In the genomic region with DNA sequence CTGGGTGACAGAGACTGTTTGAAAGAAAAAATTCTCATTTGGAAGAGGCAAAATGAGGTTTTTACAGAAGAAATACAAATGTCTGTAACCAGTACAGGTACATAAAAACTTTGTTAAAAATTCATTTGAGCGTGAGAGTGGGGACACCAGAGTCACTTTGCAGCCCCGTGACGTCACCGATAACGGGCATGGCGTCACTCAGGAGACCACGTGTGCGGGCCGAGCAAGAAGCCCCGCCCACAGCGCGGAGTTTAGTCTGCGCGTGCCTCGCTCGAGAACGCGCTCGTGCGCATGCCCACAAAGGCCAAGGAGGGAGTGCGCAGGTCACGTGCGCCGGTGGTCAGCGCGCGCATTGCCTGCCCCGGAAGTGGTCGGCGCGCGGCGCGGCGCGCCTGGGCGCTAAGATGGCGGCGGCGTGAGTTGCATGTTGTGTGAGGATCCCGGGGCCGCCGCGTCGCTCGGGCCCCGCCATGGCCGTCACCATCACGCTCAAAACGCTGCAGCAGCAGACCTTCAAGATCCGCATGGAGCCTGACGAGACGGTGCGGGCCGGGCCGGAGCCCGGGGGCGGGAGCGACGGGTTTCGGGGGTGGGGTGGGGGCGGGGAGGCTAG, we compare ENCODE assay signal across 1 cellular context.
TF ChIP-seq lines count a peak whose summit lies in the region.

A gene (plus strand): TSS at position 384 of the 613 bp plus-strand sequence. CDS start 87 bp downstream, at position 471.

TF ChIP-seq in HepG2, 621 proteins besides CTCF, POLR2A, EP300 and RAD21 (continued from another document):
- TF ChIP-seq FIP1L1 (IDR thresholded peaks at IDR 0.05; ENCODE audit: borderline replicate concordance, insufficient read depth, low read depth, low read length) (peak; percentile 85; the same call in 1 of the 2 replicates), U2AF1 (optimal IDR thresholded peaks at IDR 0.05; ENCODE audit: low read depth, low read length) (no peak), RBM22 (optimal IDR thresholded peaks at IDR 0.05; ENCODE audit: low read length) (peak; percentile 92), AKAP8 (CRISPR knock-in tag; IDR thresholded peaks at IDR 0.05) (peak; percentile 95), HNRNPL (IDR thresholded peaks at IDR 0.05; ENCODE audit: low read depth, low read length) (0 out of 2 replicates have a peak, but pooled peaks have one; percentile 8), JUND (CRISPR knock-in tag; IDR thresholded peaks at IDR 0.05) (peak; percentile 65; the same call in 1 of the 2 replicates), KLF11 (CRISPR knock-in tag; IDR thresholded peaks at IDR 0.05) (peak; percentile 26; the same call in 1 of the 2 replicates), ZNF33A (CRISPR knock-in tag; IDR thresholded peaks at IDR 0.05; ENCODE audit: borderline replicate concordance) (peak; percentile 61; the same call in 1 of the 2 replicates), SSRP1 (CRISPR knock-in tag; IDR thresholded peaks at IDR 0.05) (no peak), ZNF44 (CRISPR knock-in tag; IDR thresholded peaks at IDR 0.05) (peak; percentile 72; the same call in 1 of the 2 replicates), ZNF777 (CRISPR knock-in tag; IDR thresholded peaks at IDR 0.05) (peak; percentile 57), PAX8 (CRISPR knock-in tag; IDR thresholded peaks at IDR 0.05; ENCODE audit: borderline replicate concordance) (0 out of 2 replicates have a peak, but pooled peaks have one; percentile 38), SATB2 (CRISPR knock-in tag; IDR thresholded peaks at IDR 0.05) (0 out of 2 replicates have a peak, but pooled peaks have one; percentile 34), CEBPG (CRISPR knock-in tag; IDR thresholded peaks at IDR 0.05) (peak; percentile 40), SP2 (CRISPR knock-in tag; IDR thresholded peaks at IDR 0.05) (peak; percentile 72), POLR2AphosphoS2 (IDR thresholded peaks at IDR 0.05; ENCODE audit: low read depth, low read length) (peak; percentile 92), RCOR2 (CRISPR knock-in tag; IDR thresholded peaks at IDR 0.05) (0 out of 2 replicates have a peak, but pooled peaks have one; percentile 36), FOXK1 (CRISPR knock-in tag; IDR thresholded peaks at IDR 0.05; ENCODE audit: borderline replicate concordance, low read depth) (peak; percentile 75), ZNF883 (CRISPR knock-in tag; IDR thresholded peaks at IDR 0.05; ENCODE audit: not compliant biosample characterization) (peak; percentile 77), ZNF572 (CRISPR knock-in tag; IDR thresholded peaks at IDR 0.05) (no peak)
- TF ChIP-seq, protein P1, sequence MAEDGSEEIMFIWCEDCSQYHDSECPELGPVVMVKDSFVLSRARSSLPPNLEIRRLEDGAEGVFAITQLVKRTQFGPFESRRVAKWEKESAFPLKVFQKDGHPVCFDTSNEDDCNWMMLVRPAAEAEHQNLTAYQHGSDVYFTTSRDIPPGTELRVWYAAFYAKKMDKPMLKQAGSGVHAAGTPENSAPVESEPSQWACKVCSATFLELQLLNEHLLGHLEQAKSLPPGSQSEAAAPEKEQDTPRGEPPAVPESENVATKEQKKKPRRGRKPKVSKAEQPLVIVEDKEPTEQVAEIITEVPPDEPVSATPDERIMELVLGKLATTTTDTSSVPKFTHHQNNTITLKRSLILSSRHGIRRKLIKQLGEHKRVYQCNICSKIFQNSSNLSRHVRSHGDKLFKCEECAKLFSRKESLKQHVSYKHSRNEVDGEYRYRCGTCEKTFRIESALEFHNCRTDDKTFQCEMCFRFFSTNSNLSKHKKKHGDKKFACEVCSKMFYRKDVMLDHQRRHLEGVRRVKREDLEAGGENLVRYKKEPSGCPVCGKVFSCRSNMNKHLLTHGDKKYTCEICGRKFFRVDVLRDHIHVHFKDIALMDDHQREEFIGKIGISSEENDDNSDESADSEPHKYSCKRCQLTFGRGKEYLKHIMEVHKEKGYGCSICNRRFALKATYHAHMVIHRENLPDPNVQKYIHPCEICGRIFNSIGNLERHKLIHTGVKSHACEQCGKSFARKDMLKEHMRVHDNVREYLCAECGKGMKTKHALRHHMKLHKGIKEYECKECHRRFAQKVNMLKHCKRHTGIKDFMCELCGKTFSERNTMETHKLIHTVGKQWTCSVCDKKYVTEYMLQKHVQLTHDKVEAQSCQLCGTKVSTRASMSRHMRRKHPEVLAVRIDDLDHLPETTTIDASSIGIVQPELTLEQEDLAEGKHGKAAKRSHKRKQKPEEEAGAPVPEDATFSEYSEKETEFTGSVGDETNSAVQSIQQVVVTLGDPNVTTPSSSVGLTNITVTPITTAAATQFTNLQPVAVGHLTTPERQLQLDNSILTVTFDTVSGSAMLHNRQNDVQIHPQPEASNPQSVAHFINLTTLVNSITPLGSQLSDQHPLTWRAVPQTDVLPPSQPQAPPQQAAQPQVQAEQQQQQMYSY (CRISPR knock-in tag; IDR thresholded peaks at IDR 0.05), result peak; percentile 56; the same call in 1 of the 2 replicates
- TF ChIP-seq, protein P2, sequence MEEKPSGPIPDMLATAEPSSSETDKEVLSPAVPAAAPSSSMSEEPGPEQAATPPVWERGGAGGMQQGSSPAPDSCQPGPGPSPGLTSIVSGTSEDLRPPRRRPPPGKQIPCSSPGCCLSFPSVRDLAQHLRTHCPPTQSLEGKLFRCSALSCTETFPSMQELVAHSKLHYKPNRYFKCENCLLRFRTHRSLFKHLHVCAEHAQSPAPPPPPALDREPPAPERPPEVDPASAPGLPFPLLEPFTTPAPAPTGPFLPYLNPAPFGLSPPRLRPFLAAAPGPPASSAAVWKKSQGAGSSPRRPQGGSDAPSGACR (CRISPR knock-in tag; IDR thresholded peaks at IDR 0.05), result peak; percentile 82; the same call in 1 of the 2 replicates
- TF ChIP-seq, protein P3, sequence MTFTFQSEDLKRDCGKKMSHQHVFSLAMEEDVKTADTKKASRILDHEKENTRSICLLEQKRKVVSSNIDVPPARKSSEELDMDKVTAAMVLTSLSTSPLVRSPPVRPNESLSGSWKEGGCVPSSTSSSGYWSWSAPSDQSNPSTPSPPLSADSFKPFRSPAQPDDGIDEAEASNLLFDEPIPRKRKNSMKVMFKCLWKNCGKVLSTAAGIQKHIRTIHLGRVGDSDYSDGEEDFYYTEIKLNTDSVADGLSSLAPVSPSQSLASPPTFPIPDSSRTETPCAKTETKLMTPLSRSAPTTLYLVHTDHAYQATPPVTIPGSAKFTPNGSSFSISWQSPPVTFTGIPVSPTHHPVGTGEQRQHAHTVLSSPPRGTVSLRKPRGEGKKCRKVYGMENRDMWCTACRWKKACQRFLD (CRISPR knock-in tag; IDR thresholded peaks at IDR 0.05; ENCODE audit: borderline replicate concordance), result 0 out of 2 replicates have a peak, but pooled peaks have one; percentile 19
- TF ChIP-seq, protein P4, sequence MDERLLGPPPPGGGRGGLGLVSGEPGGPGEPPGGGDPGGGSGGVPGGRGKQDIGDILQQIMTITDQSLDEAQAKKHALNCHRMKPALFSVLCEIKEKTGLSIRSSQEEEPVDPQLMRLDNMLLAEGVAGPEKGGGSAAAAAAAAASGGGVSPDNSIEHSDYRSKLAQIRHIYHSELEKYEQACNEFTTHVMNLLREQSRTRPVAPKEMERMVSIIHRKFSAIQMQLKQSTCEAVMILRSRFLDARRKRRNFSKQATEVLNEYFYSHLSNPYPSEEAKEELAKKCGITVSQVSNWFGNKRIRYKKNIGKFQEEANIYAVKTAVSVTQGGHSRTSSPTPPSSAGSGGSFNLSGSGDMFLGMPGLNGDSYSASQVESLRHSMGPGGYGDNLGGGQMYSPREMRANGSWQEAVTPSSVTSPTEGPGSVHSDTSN (CRISPR knock-in tag; IDR thresholded peaks at IDR 0.05), result no peak
- TF ChIP-seq, protein P5, sequence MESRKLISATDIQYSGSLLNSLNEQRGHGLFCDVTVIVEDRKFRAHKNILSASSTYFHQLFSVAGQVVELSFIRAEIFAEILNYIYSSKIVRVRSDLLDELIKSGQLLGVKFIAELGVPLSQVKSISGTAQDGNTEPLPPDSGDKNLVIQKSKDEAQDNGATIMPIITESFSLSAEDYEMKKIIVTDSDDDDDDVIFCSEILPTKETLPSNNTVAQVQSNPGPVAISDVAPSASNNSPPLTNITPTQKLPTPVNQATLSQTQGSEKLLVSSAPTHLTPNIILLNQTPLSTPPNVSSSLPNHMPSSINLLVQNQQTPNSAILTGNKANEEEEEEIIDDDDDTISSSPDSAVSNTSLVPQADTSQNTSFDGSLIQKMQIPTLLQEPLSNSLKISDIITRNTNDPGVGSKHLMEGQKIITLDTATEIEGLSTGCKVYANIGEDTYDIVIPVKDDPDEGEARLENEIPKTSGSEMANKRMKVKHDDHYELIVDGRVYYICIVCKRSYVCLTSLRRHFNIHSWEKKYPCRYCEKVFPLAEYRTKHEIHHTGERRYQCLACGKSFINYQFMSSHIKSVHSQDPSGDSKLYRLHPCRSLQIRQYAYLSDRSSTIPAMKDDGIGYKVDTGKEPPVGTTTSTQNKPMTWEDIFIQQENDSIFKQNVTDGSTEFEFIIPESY (CRISPR knock-in tag; IDR thresholded peaks at IDR 0.05), result no peak
- TF ChIP-seq, protein P6, sequence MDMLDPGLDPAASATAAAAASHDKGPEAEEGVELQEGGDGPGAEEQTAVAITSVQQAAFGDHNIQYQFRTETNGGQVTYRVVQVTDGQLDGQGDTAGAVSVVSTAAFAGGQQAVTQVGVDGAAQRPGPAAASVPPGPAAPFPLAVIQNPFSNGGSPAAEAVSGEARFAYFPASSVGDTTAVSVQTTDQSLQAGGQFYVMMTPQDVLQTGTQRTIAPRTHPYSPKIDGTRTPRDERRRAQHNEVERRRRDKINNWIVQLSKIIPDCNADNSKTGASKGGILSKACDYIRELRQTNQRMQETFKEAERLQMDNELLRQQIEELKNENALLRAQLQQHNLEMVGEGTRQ (IDR thresholded peaks at IDR 0.05; ENCODE audit: low read depth, low read length), result peak; percentile 97
- TF ChIP-seq, protein P6 (CRISPR knock-in tag; IDR thresholded peaks at IDR 0.05; ENCODE audit: borderline replicate concordance), result peak; percentile 98; the same call in 1 of the 2 replicates
- TF ChIP-seq, protein P7, sequence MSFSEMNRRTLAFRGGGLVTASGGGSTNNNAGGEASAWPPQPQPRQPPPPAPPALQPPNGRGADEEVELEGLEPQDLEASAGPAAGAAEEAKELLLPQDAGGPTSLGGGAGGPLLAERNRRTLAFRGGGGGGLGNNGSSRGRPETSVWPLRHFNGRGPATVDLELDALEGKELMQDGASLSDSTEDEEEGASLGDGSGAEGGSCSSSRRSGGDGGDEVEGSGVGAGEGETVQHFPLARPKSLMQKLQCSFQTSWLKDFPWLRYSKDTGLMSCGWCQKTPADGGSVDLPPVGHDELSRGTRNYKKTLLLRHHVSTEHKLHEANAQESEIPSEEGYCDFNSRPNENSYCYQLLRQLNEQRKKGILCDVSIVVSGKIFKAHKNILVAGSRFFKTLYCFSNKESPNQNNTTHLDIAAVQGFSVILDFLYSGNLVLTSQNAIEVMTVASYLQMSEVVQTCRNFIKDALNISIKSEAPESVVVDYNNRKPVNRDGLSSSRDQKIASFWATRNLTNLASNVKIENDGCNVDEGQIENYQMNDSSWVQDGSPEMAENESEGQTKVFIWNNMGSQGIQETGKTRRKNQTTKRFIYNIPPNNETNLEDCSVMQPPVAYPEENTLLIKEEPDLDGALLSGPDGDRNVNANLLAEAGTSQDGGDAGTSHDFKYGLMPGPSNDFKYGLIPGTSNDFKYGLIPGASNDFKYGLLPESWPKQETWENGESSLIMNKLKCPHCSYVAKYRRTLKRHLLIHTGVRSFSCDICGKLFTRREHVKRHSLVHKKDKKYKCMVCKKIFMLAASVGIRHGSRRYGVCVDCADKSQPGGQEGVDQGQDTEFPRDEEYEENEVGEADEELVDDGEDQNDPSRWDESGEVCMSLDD (CRISPR knock-in tag; IDR thresholded peaks at IDR 0.05; ENCODE audit: borderline replicate concordance), result no peak; the same call in 1 of the 2 replicates
- TF ChIP-seq, protein P8, sequence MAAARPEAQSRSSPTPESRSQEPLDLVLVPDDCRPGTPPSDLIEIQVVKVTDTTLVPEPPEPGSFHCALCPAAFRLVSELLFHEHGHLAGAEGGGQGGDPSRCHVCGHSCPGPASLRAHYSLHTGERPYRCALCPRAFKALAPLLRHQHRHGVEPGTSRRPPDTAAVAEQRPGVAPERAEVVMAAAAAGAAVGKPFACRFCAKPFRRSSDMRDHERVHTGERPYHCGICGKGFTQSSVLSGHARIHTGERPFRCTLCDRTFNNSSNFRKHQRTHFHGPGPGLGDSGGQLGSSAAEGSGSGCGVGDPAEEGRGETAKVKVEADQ (CRISPR knock-in tag; IDR thresholded peaks at IDR 0.05; ENCODE audit: borderline replicate concordance), result peak; percentile 89
